ENCODE assay signal across 1 cellular context in genomic region chr1:37945743-37946702, GRCh38.
TF ChIP-seq lines count a peak whose summit lies in the region.

No MANE protein-coding gene starts in this region.

TF ChIP-seq in K562, 482 proteins besides CTCF, POLR2A, EP300 and RAD21 (continued from another document):
- TF ChIP-seq NKRF (IDR thresholded peaks at IDR 0.05; ENCODE audit: borderline replicate concordance) (no peak), L3MBTL2 (IDR thresholded peaks at IDR 0.05) (peak; percentile 51), MNT (conservative IDR thresholded peaks at IDR 0.05) (peak; percentile 28 to 29; a peak in 2 of 4 replicates), ELF2 (CRISPR knock-in tag; IDR thresholded peaks at IDR 0.05) (no peak), HDGF (IDR thresholded peaks at IDR 0.05) (no peak), SMARCA4 (IDR thresholded peaks at IDR 0.05) (peak; percentile 54; the same call in 1 of the 2 replicates), ZNF778 (CRISPR knock-in tag; IDR thresholded peaks at IDR 0.05) (no peak), ZNF224 (CRISPR knock-in tag; IDR thresholded peaks at IDR 0.05) (no peak; the same call in 1 of the 2 replicates), ZFP30 (CRISPR knock-in tag; IDR thresholded peaks at IDR 0.05; ENCODE audit: borderline replicate concordance) (no peak), GATAD2A (IDR thresholded peaks at IDR 0.05) (peak; percentile 15; the same call in 1 of the 2 replicates), HDAC2 (IDR thresholded peaks at IDR 0.05) (no peak), PTTG1 (tag; IDR thresholded peaks at IDR 0.05; ENCODE audit: low read depth) (no peak), CBX8 (IDR thresholded peaks at IDR 0.05; ENCODE audit: borderline replicate concordance, extremely low read depth, low read depth, low read length, poor library complexity, severe bottlenecking) (no peak), HNRNPH1 (optimal IDR thresholded peaks at IDR 0.05; ENCODE audit: low read depth, low read length) (no peak), MLLT1 (IDR thresholded peaks at IDR 0.05) (no peak; a peak in 1 of 4 replicates), SREBF2 (CRISPR knock-in tag; IDR thresholded peaks at IDR 0.05) (no peak), ZKSCAN8 (CRISPR knock-in tag; IDR thresholded peaks at IDR 0.05) (peak; percentile 20; the same call in 1 of the 2 replicates), JUND (IDR thresholded peaks at IDR 0.05; ENCODE audit: borderline replicate concordance, low read depth, low read length) (peak; percentile 58), JUND (tag; IDR thresholded peaks at IDR 0.05; ENCODE audit: borderline replicate concordance, low read depth, low read length) (no peak; the same call in 2 of the 3 replicates), MYC (IDR thresholded peaks at IDR 0.05; ENCODE audit: low read depth, low read length) (peak; percentile 66; the same call in 1 of the 2 replicates), MYC (CRISPR knock-in tag; IDR thresholded peaks at IDR 0.05; ENCODE audit: borderline replicate concordance, low read depth) (no peak), ZNF766 (CRISPR knock-in tag; conservative IDR thresholded peaks at IDR 0.05) (peak; percentile 78; the same call in 1 of the 2 replicates), NCOR1 (IDR thresholded peaks at IDR 0.05) (no peak)
